In genomic region chr19:13865243-13865577, GRCh38 we compare ENCODE assay signal across 11 cellular contexts. TPM values are rescaled to one million over a fixed set of nuclear protein-coding genes. Genes with fewer than 3 reads are reported as not detected.
DNase-seq lines count a peak whose midpoint lies in the region; ATAC-seq and TF ChIP-seq lines count a peak whose summit lies in the region.
"Had no signal": no experiment of that assay in that cellular context is flagged by ENCODE, and none has a peak within 500 bp of the region (broad histone marks: within the 10 kb centered on the region; RNA-seq: fewer than 3 reads in every experiment).

No MANE protein-coding gene starts in this region.

- under 1% methylated on average over 47 of the region's 52 CpGs for WGBS in thymus

- intact Hi-C loops in activated CD4-positive, alpha-beta T cell treated with anti-CD3 and anti-CD28 coated beads for 36 hours (cut with DNase I, micrococcal nuclease) = no loop called here

- H3K27me3 ChIP-seq in adipocyte (replicated peaks; ENCODE audit: control insufficient read depth, insufficient read depth, low read length) = no peaks in the 10 kb centered on the region
- H3K27me3 ChIP-seq in kidney epithelial cell (ENCODE audit: control insufficient read depth, insufficient read depth, low read length) = no peaks in the 10 kb centered on the region
- peaks cover 4% of the 10 kb centered on the region for H3K27me3 ChIP-seq in thymus (ENCODE audit: control insufficient read depth, insufficient read depth)

- peak overlapping the region; percentile 34 to 55 for H3K4me3 Mint-ChIP-seq in activated T-cell treated with anti-CD3 and anti-CD28 coated beads, Interleukin-2, amount 50 U/mL, for 72 hours
- H3K4me3 Mint-ChIP-seq in activated CD4-positive, alpha-beta T cell treated with anti-CD3 and anti-CD28 coated beads for 36 hours = no peak overlapping the region

- no peak overlapping the region for H3K9ac ChIP-seq in adipocyte (ENCODE audit: low read length)

- ATAC-seq in activated T-cell treated with anti-CD3 and anti-CD28 coated beads, Interleukin-2, amount 50 U/mL, for 72 hours (replicated peaks in 1 of 2) = no peak
- ATAC-seq in GM19452 (IDR thresholded peaks at IDR 0.05; ENCODE audit: unreplicated experiment) = no peak
- ATAC-seq in activated CD4-positive, alpha-beta T cell treated with anti-CD3 and anti-CD28 coated beads for 36 hours = no peak

- H3K4me1 ChIP-seq in adipocyte (ENCODE audit: control insufficient read depth, insufficient read depth, low read length) (peaks cover 13% of the 10 kb centered on the region), thymus (ENCODE audit: control insufficient read depth, insufficient read depth, low read length) (peaks cover 37% of the 10 kb centered on the region)

- no peak for DNase-seq in activated T-cell treated with anti-CD3 and anti-CD28 coated beads, Interleukin-2, amount 50 U/mL, for 72 hours
- DNase-seq in activated T-cell treated with anti-CD3 and anti-CD28 coated beads for 4 hours = no peak
- no peak for DNase-seq in adipocyte (ENCODE audit: low read depth)
- no peak for DNase-seq in kidney epithelial cell (ENCODE audit: low read depth)
- DNase-seq in inferior parietal cortex (ENCODE audit: extremely low spot score) = no peak
- no peak for DNase-seq in activated CD4-positive, alpha-beta T cell treated with anti-CD3 and anti-CD28 coated beads for 36 hours
- DNase-seq: activated CD4-positive, alpha-beta T cell treated with anti-CD3 and anti-CD28 coated beads for 48 hours; HCEC 1CT; stimulated activated CD4-positive, alpha-beta T cell treated with anti-CD3 and anti-CD28 coated beads, Interleukin-15, amount 100 ng/mL, for 24 hours had no signal

- peaks cover 26% of the 10 kb centered on the region for H3K27me3 Mint-ChIP-seq in activated T-cell treated with anti-CD3 and anti-CD28 coated beads, Interleukin-2, amount 50 U/mL, for 72 hours (ENCODE audit: low read depth)
- H3K27me3 Mint-ChIP-seq in activated CD4-positive, alpha-beta T cell treated with anti-CD3 and anti-CD28 coated beads for 36 hours = peaks cover 36% of the 10 kb centered on the region

- no peaks in the 10 kb centered on the region for H3K9me3 ChIP-seq in adipocyte (ENCODE audit: control insufficient read depth, low read length)
- H3K9me3 ChIP-seq in thymus (ENCODE audit: control insufficient read depth) = no peaks in the 10 kb centered on the region

- no peak overlapping the region for H3K27ac ChIP-seq in thymus (ENCODE audit: low read depth)

- peaks cover 6 to 8% of the 10 kb centered on the region in 2 donors for H3K36me3 Mint-ChIP-seq in activated T-cell treated with anti-CD3 and anti-CD28 coated beads, Interleukin-2, amount 50 U/mL, for 72 hours (ENCODE audit: insufficient read depth in 2 of 2)
- no peaks in the 10 kb centered on the region for H3K36me3 Mint-ChIP-seq in activated CD4-positive, alpha-beta T cell treated with anti-CD3 and anti-CD28 coated beads for 36 hours (ENCODE audit: low read depth)

- H3K9me3 Mint-ChIP-seq in activated T-cell treated with anti-CD3 and anti-CD28 coated beads, Interleukin-2, amount 50 U/mL, for 72 hours = no peaks in the 10 kb centered on the region
- H3K9me3 Mint-ChIP-seq in activated CD4-positive, alpha-beta T cell treated with anti-CD3 and anti-CD28 coated beads for 36 hours (ENCODE audit: low read depth) = no peaks in the 10 kb centered on the region

- POLR2A ChIA-PET in activated CD4-positive, alpha-beta T cell treated with anti-CD3 and anti-CD28 coated beads for 36 hours (lab: Charles Lee) = no interaction called here

- TF ChIP-seq CTCF in kidney epithelial cell (IDR thresholded peaks at IDR 0.05; ENCODE audit: insufficient read depth, low read length, poor library complexity, severe bottlenecking) = no peak

- no peak overlapping the region for H3K27ac Mint-ChIP-seq in activated T-cell treated with anti-CD3 and anti-CD28 coated beads, Interleukin-2, amount 50 U/mL, for 72 hours
- H3K27ac Mint-ChIP-seq in activated CD4-positive, alpha-beta T cell treated with anti-CD3 and anti-CD28 coated beads for 36 hours = no peak overlapping the region

- peaks cover 61% of the 10 kb centered on the region for H3K4me1 Mint-ChIP-seq in activated T-cell treated with anti-CD3 and anti-CD28 coated beads, Interleukin-2, amount 50 U/mL, for 72 hours (ENCODE audit: low read depth)
- peaks cover 38% of the 10 kb centered on the region for H3K4me1 Mint-ChIP-seq in activated CD4-positive, alpha-beta T cell treated with anti-CD3 and anti-CD28 coated beads for 36 hours

- no peaks in the 10 kb centered on the region for H3K36me3 ChIP-seq in adipocyte (ENCODE audit: control insufficient read depth, insufficient read depth, low read length, severe bottlenecking)
- H3K36me3 ChIP-seq in kidney epithelial cell (ENCODE audit: control insufficient read depth, insufficient read depth, low read length) = no peaks in the 10 kb centered on the region
- no peaks in the 10 kb centered on the region for H3K36me3 ChIP-seq in thymus (ENCODE audit: control insufficient read depth, insufficient read depth)

- CTCF ChIA-PET in activated CD4-positive, alpha-beta T cell treated with anti-CD3 and anti-CD28 coated beads for 36 hours (lab: Charles Lee) = interaction anchor here (1.4 kb wide), 1 partner anchor 16 kb away, joined by 3 read pairs; no protein-coding TSS in a partner anchor

- H3K4me3 ChIP-seq in adipocyte (ENCODE audit: low read length) (peak overlapping the region; percentile 80), kidney epithelial cell (ENCODE audit: low read depth, low read length) (peak overlapping the region; percentile 66), thymus (ENCODE audit: low read length) (peak overlapping the region; percentile 70)

RNA-seq across cellular contexts. Expression of gene NANOS3, which starts 11.7 kb away (rescaled TPM):
- total RNA-seq in activated T-cell treated with anti-CD3 and anti-CD28 coated beads, Interleukin-2, amount 50 U/mL, for 72 hours = 1 to 10 TPM; 3.1 to 3.8 TPM
- 0.68 TPM in 1 of 2 replicates, not detected in the other for total RNA-seq in kidney epithelial cell
- 2.6 TPM for polyA plus RNA-seq in thymus
- total RNA-seq in activated CD4-positive, alpha-beta T cell treated with anti-CD3 and anti-CD28 coated beads for 36 hours = 1 to 10 TPM; 1.2 to 1.6 TPM

RNA-seq across cellular contexts. Expression of gene BRME1, which starts 40.7 kb away (rescaled TPM):
- total RNA-seq in activated T-cell treated with anti-CD3 and anti-CD28 coated beads, Interleukin-2, amount 50 U/mL, for 72 hours = 10 to 100 TPM; 13.2 to 15.7 TPM
- 1.7 and 2.5 TPM in 2 replicates for total RNA-seq in kidney epithelial cell
- 2.0 TPM for polyA plus RNA-seq in thymus
- total RNA-seq in activated CD4-positive, alpha-beta T cell treated with anti-CD3 and anti-CD28 coated beads for 36 hours = 1 to 10 TPM; 5.3 to 5.5 TPM

RNA-seq across cellular contexts. Expression of gene CC2D1A, which starts 40.8 kb away (rescaled TPM):
- total RNA-seq in activated T-cell treated with anti-CD3 and anti-CD28 coated beads, Interleukin-2, amount 50 U/mL, for 72 hours = 10 to 100 TPM; 39.4 to 44.7 TPM
- total RNA-seq in kidney epithelial cell = 26.5 and 32.0 TPM in 2 replicates
- polyA plus RNA-seq in thymus = 26.7 TPM
- total RNA-seq in activated CD4-positive, alpha-beta T cell treated with anti-CD3 and anti-CD28 coated beads for 36 hours = 10 to 100 TPM; 30.2 to 34.3 TPM
